ENCODE assay signal across 1 cellular context in genomic region chr9:120851386-120851922, GRCh38.
TF ChIP-seq lines count a peak whose summit lies in the region.

No MANE protein-coding gene starts in this region.

TF ChIP-seq in GM23338, 12 proteins besides CTCF, POLR2A, EP300 and RAD21:
- no peak for TF ChIP-seq POLR2AphosphoS5 (IDR thresholded peaks at IDR 0.05; ENCODE audit: low read depth)
- no peak for TF ChIP-seq EZH2phosphoT487 (IDR thresholded peaks at IDR 0.05; ENCODE audit: unreplicated experiment)
- TF ChIP-seq ETS1 (IDR thresholded peaks at IDR 0.05), result no peak
- TF ChIP-seq ZNF114 (CRISPR knock-in tag; IDR thresholded peaks at IDR 0.05), result no peak
- TF ChIP-seq ZNF462 (CRISPR knock-in tag; IDR thresholded peaks at IDR 0.05), result no peak
